Comparison of ENCODE assay signal across 34 cellular contexts in genomic region chr11:117532568-117532967, GRCh38.
"Had no signal": no experiment of that assay in that cellular context is flagged by ENCODE, and none has a peak within 500 bp of the region (broad histone marks: within the 10 kb centered on the region; RNA-seq: fewer than 3 reads in every experiment).

No MANE protein-coding gene starts in this region.

- H3K27me3 ChIP-seq: adrenal gland, ascending aorta, body of pancreas, brain microvascular endothelial cell, breast epithelium, cardiac muscle cell had no signal

- H3K27ac ChIP-seq: adrenal gland, ascending aorta, body of pancreas, brain microvascular endothelial cell, breast epithelium, cardiac muscle cell had no signal

- H3K9me3 ChIP-seq: adrenal gland, ascending aorta, body of pancreas, breast epithelium had no signal

- H3K4me3 ChIP-seq: adrenal gland, ascending aorta, body of pancreas, breast epithelium, cardiac muscle cell had no signal

- ATAC-seq: activated naive CD4-positive, alpha-beta T cell treated with anti-CD3 and anti-CD28 coated beads, Interleukin-2, amount 50 U/mL, for 72 hours; activated naive CD8-positive, alpha-beta T cell treated with anti-CD3 and anti-CD28 coated beads, Interleukin-2, amount 50 U/mL, for 24 hours; activated T-cell treated with anti-CD3 and anti-CD28 coated beads, Interleukin-2, amount 50 U/mL, for 4 hours; activated T-cell treated with anti-CD3 and anti-CD28 coated beads, Interleukin-2, amount 50 U/mL, for 72 hours; activated T-helper 17 cell treated with anti-CD3 and anti-CD28 coated beads, Interleukin-2, amount 50 U/mL, for 72 hours; body of pancreas had no signal

- DNase-seq: activated effector memory CD4-positive, alpha-beta T cell treated with anti-CD3 and anti-CD28 coated beads, Interleukin-2, amount 50 U/mL, for 16 hours; activated effector memory CD4-positive, alpha-beta T cell treated with Interleukin-2 at 50 U/mL for 16 hours; activated gamma-delta T cell; activated gamma-delta T cell treated with Interleukin-2 at 50 U/mL for 16 hours; activated naive CD4-positive, alpha-beta T cell; activated naive CD4-positive, alpha-beta T cell treated with anti-CD3 and anti-CD28 coated beads for 36 hours; activated naive CD4-positive, alpha-beta T cell treated with anti-CD3 and anti-CD28 coated beads, Interleukin-2, amount 10 ng/mL, durations not matched to agents 7 days and 5 days; activated naive CD4-positive, alpha-beta T cell treated with anti-CD3 and anti-CD28 coated beads, Interleukin-2, amount 50 U/mL, for 16 hours; activated naive CD4-positive, alpha-beta T cell treated with Interleukin-2 at 50 U/mL for 16 hours; activated naive CD8-positive, alpha-beta T cell treated with anti-CD3 and anti-CD28 coated beads for 36 hours; activated naive CD8-positive, alpha-beta T cell treated with anti-CD3 and anti-CD28 coated beads, Interleukin-2, amount 10 ng/mL, durations not matched to agents 7 days and 5 days; activated naive CD8-positive, alpha-beta T cell treated with anti-CD3 and anti-CD28 coated beads, Interleukin-2, amount 50 U/mL, for 24 hours; activated T-cell treated with anti-CD3 and anti-CD28 coated beads, Interleukin-2, amount 50 U/mL, for 1 hour; activated T-cell treated with anti-CD3 and anti-CD28 coated beads, Interleukin-2, amount 50 U/mL, for 24 hours; activated T-cell treated with anti-CD3 and anti-CD28 coated beads, Interleukin-2, amount 50 U/mL, for 4 hours; activated T-cell treated with anti-CD3 and anti-CD28 coated beads, Interleukin-2, amount 50 U/mL, for 48 hours; activated T-cell treated with anti-CD3 and anti-CD28 coated beads, Interleukin-2, amount 50 U/mL, for 72 hours; adrenal gland; amniotic stem cell; amygdala; anterior cingulate cortex; aorta; body of pancreas; brain microvascular endothelial cell; caudate nucleus; central memory CD4-positive, alpha-beta T cell; cerebellar nuclear complex had no signal

- H3K4me1 ChIP-seq: adrenal gland, ascending aorta, breast epithelium had no signal

- H3K36me3 ChIP-seq: adrenal gland, ascending aorta, brain microvascular endothelial cell, breast epithelium, cardiac muscle cell had no signal

- FAIRE-seq: astrocyte, bronchial epithelial cell had no signal
